Comparison of ENCODE assay signal across 1 cellular context in genomic region chr2:144715992-144716391, GRCh38.
TF ChIP-seq lines count a peak whose summit lies in the region.

No MANE protein-coding gene starts in this region.

TF ChIP-seq in K562, 482 proteins besides CTCF, POLR2A, EP300 and RAD21 (continued from another document and continues in another):
- TF ChIP-seq NFIX (CRISPR knock-in tag; IDR thresholded peaks at IDR 0.05; ENCODE audit: low read depth) (no peak), ZNF695 (CRISPR knock-in tag; IDR thresholded peaks at IDR 0.05) (no peak), ZBTB33 (CRISPR knock-in tag; IDR thresholded peaks at IDR 0.05) (no peak), ZNF586 (CRISPR knock-in tag; conservative IDR thresholded peaks at IDR 0.05) (no peak), PBX2 (CRISPR knock-in tag; IDR thresholded peaks at IDR 0.05; ENCODE audit: low read depth) (no peak), PBX2 (tag; conservative IDR thresholded peaks at IDR 0.05; ENCODE audit: low read depth) (peak; percentile 56), HES1 (IDR thresholded peaks at IDR 0.05; ENCODE audit: low read depth) (no peak), OTX1 (CRISPR knock-in tag; IDR thresholded peaks at IDR 0.05) (no peak), NR1H2 (CRISPR knock-in tag; IDR thresholded peaks at IDR 0.05) (no peak), HNRNPL (IDR thresholded peaks at IDR 0.05; ENCODE audit: low read depth, low read length) (no peak), MYC (IDR thresholded peaks at IDR 0.05; ENCODE audit: low read depth, low read length) (no peak), MYC (CRISPR knock-in tag; IDR thresholded peaks at IDR 0.05; ENCODE audit: borderline replicate concordance, low read depth) (no peak), ZNF785 (CRISPR knock-in tag; IDR thresholded peaks at IDR 0.05) (no peak), CCNT2 (IDR thresholded peaks at IDR 0.05; ENCODE audit: borderline replicate concordance, extremely low read depth, insufficient read length, low read depth, low read length) (no peak), KLF10 (CRISPR knock-in tag; IDR thresholded peaks at IDR 0.05) (no peak), SRSF9 (IDR thresholded peaks at IDR 0.05; ENCODE audit: borderline replicate concordance, low read depth, low read length) (no peak), HOMEZ (CRISPR knock-in tag; IDR thresholded peaks at IDR 0.05) (no peak), CHD4 (IDR thresholded peaks at IDR 0.05; ENCODE audit: insufficient read depth, insufficient replicate concordance, low read depth, low read length, poor library complexity, severe bottlenecking) (no peak), E2F4 (CRISPR knock-in tag; IDR thresholded peaks at IDR 0.05; ENCODE audit: low read depth) (no peak), TEAD1 (CRISPR knock-in tag; IDR thresholded peaks at IDR 0.05) (no peak), HDGF (IDR thresholded peaks at IDR 0.05) (no peak), NFRKB (IDR thresholded peaks at IDR 0.05; ENCODE audit: low read depth) (0 out of 2 replicates have a peak, but pooled peaks have one; percentile 47), ZNF655 (CRISPR knock-in tag; IDR thresholded peaks at IDR 0.05) (no peak), ZNF764 (CRISPR knock-in tag; IDR thresholded peaks at IDR 0.05; ENCODE audit: low read depth) (no peak), PRMT5 (CRISPR knock-in tag; IDR thresholded peaks at IDR 0.05) (no peak), TRIM24 (IDR thresholded peaks at IDR 0.05) (peak in 1 of 2 experiments; percentile 44; a peak in 1 of 4 replicates), TAF15 (IDR thresholded peaks at IDR 0.05; ENCODE audit: low read depth, low read length) (no peak), FOSL1 (tag; conservative IDR thresholded peaks at IDR 0.05) (peak; percentile 65), POLR2AphosphoS2 (IDR thresholded peaks at IDR 0.05; ENCODE audit: low read length) (no peak), GMEB1 (CRISPR knock-in tag; IDR thresholded peaks at IDR 0.05) (no peak), GTF2F1 (IDR thresholded peaks at IDR 0.05; ENCODE audit: low read depth, low read length) (no peak), ATF4 (CRISPR knock-in tag; IDR thresholded peaks at IDR 0.05) (peak; percentile 23; the same call in 1 of the 2 replicates), ILF3 (IDR thresholded peaks at IDR 0.05; ENCODE audit: borderline replicate concordance) (no peak), THRA (IDR thresholded peaks at IDR 0.05) (no peak), U2AF2 (optimal IDR thresholded peaks at IDR 0.05; ENCODE audit: low read depth, low read length) (no peak), ARID3B (CRISPR knock-in tag; IDR thresholded peaks at IDR 0.05; ENCODE audit: borderline replicate concordance) (no peak), DLX4 (CRISPR knock-in tag; IDR thresholded peaks at IDR 0.05) (no peak), CBFA2T2 (conservative IDR thresholded peaks at IDR 0.05) (no peak), KAT8 (IDR thresholded peaks at IDR 0.05; ENCODE audit: low read depth) (no peak), ATF6 (CRISPR knock-in tag; IDR thresholded peaks at IDR 0.05) (no peak), XRCC3 (IDR thresholded peaks at IDR 0.05) (no peak), NFXL1 (CRISPR knock-in tag; IDR thresholded peaks at IDR 0.05) (no peak), IRF2 (CRISPR knock-in tag; IDR thresholded peaks at IDR 0.05) (no peak), ZNF3 (CRISPR knock-in tag; IDR thresholded peaks at IDR 0.05) (no peak), ESRRA (IDR thresholded peaks at IDR 0.05; ENCODE audit: borderline replicate concordance, low read depth) (no peak), HINFP (tag; conservative IDR thresholded peaks at IDR 0.05; ENCODE audit: low read depth) (no peak), FOS (IDR thresholded peaks at IDR 0.05; ENCODE audit: extremely low read depth, insufficient read length) (no peak)
